17 cellular contexts compared by ENCODE assay signal in genomic region chr2:227508001-227508400, GRCh38. TPM values are rescaled to one million over a fixed set of nuclear protein-coding genes. Genes with fewer than 3 reads are reported as not detected.
DNase-seq lines count a peak whose midpoint lies in the region; ATAC-seq and TF ChIP-seq lines count a peak whose summit lies in the region.
"Had no signal": no experiment of that assay in that cellular context is flagged by ENCODE, and none has a peak within 500 bp of the region (broad histone marks: within the 10 kb centered on the region; RNA-seq: fewer than 3 reads in every experiment).

No MANE protein-coding gene starts in this region.

- no peaks in the 10 kb centered on the region for H3K27me3 ChIP-seq in PC-9 (ENCODE audit: insufficient read depth, low read depth)
- no peaks in the 10 kb centered on the region for H3K27me3 ChIP-seq in left lung
- no peaks in the 10 kb centered on the region for H3K27me3 ChIP-seq in lower lobe of right lung (ENCODE audit: low read depth)
- H3K27me3 ChIP-seq: colonic mucosa, ovary had no signal

- peak overlapping the region; percentile 70; the same call in 1 of the 2 replicates for H3K27ac ChIP-seq in PC-9
- H3K27ac ChIP-seq in left lung = no peak overlapping the region
- H3K27ac ChIP-seq in lower lobe of right lung = no peak overlapping the region
- H3K27ac ChIP-seq: colonic mucosa, ovary had no signal

- peaks cover 94% of the 10 kb centered on the region for H3K4me1 ChIP-seq in PC-9 (replicated peaks; ENCODE audit: insufficient read depth)
- H3K4me1 ChIP-seq in left lung = peaks cover 18 to 89% of the 10 kb centered on the region in 2 donors
- peaks cover 98% of the 10 kb centered on the region for H3K4me1 ChIP-seq in lower lobe of right lung

- no peak overlapping the region for H3K4me2 ChIP-seq in PC-9

- CTCF ChIA-PET in PC-9 (lab: Charles Lee) = no interaction called here

- H3K9me3 ChIP-seq in PC-9 (ENCODE audit: insufficient read depth, low read depth) = peaks cover 3% of the 10 kb centered on the region; the same call in 1 of the 2 replicates
- H3K9me3 ChIP-seq in left lung = no peaks in the 10 kb centered on the region
- no peaks in the 10 kb centered on the region for H3K9me3 ChIP-seq in lower lobe of right lung
- H3K9me3 ChIP-seq: colonic mucosa, ovary had no signal

- peaks cover 98% of the 10 kb centered on the region for H3K79me2 ChIP-seq in PC-9 (ENCODE audit: low read depth)

- peaks cover 30% of the 10 kb centered on the region; the same call in 1 of the 2 replicates for H3K36me3 ChIP-seq in PC-9 (ENCODE audit: low read depth)
- H3K36me3 ChIP-seq in left lung = no peaks in the 10 kb centered on the region
- H3K36me3 ChIP-seq in lower lobe of right lung = no peaks in the 10 kb centered on the region
- H3K36me3 ChIP-seq: colonic mucosa, ovary had no signal

- no peak for TF ChIP-seq CTCF in PC-9 (conservative IDR thresholded peaks at IDR 0.05)
- no peak for TF ChIP-seq CTCF in left lung (IDR thresholded peaks at IDR 0.05)
- TF ChIP-seq CTCF in lower lobe of right lung (IDR thresholded peaks at IDR 0.05) = no peak

- no peaks in the 10 kb centered on the region for H3K9me2 ChIP-seq in PC-9 (ENCODE audit: insufficient read depth)

- ATAC-seq in GM18870 (IDR thresholded peaks at IDR 0.05; ENCODE audit: unreplicated experiment) (peak; percentile 39), left lung (no peak), lower lobe of right lung (no peak)
- ATAC-seq: left colon had no signal

- peaks cover 35% of the 10 kb centered on the region for H4K20me1 ChIP-seq in PC-9 (ENCODE audit: insufficient read depth)

- POLR2A ChIA-PET in PC-9 (lab: Charles Lee; ENCODE audit: unreplicated experiment) = no interaction called here

- intact Hi-C loops in PC-9 (cut with micrococcal nuclease; ENCODE audit: unreplicated experiment) = no loop called here
- intact Hi-C loops in left lung (cut with DNase I) = no loop called here
- intact Hi-C loops in lower lobe of right lung (cut with DNase I) = no loop called here

- H3K4me3 ChIP-seq in PC-9 = no peak overlapping the region
- H3K4me3 ChIP-seq in left lung = no peak overlapping the region
- no peak overlapping the region for H3K4me3 ChIP-seq in lower lobe of right lung
- H3K4me3 ChIP-seq: colonic mucosa, ovary had no signal

- H2AFZ ChIP-seq in PC-9 = no peak overlapping the region

- DNase-seq in Ammon's horn (ENCODE audit: low spot score) = peak; percentile 23
- no peak for DNase-seq in PC-9
- peak; percentile 27 for DNase-seq in medulla oblongata (ENCODE audit: extremely low spot score)
- DNase-seq in 8988T = no peak
- no peak for DNase-seq in left lung
- no peak for DNase-seq in lower lobe of right lung
- DNase-seq in T1000 (lab: John Stamatoyannopoulos, UW) = no peak
- DNase-seq: activated CD4-positive, alpha-beta T cell treated with anti-CD3 and anti-CD28 coated beads, Interleukin-2, amount 50 U/mL, for 1 hour; activated CD8-positive, alpha-beta memory T cell treated with anti-CD3 and anti-CD28 coated beads, Interleukin-2, amount 50 U/mL, for 48 hours; activated naive CD4-positive, alpha-beta T cell treated with anti-CD3 and anti-CD28 coated beads, Interleukin-2, amount 50 U/mL, for 16 hours; colonic mucosa; COR-L47; left colon; NCI-H187 treated with DMSO at 0.1 percent for 48 hours; ovary; stimulated activated CD4-positive, alpha-beta T cell treated with anti-CD3 and anti-CD28 coated beads, Interleukin-2, amount 100 ng/mL, for 48 hours had no signal

- H3F3A ChIP-seq in PC-9 (ENCODE audit: insufficient read depth, low read depth) = peaks cover 75% of the 10 kb centered on the region

- no TSS peak for BruUV-seq in PC-9 (replicated peaks; lab: Mats Ljungman, UMichigan)

RNA-seq across cellular contexts. Expression of gene AGFG1, which starts 36.0 kb away (rescaled TPM):
- total RNA-seq in PC-9 (2021) = 82.8 and 119 TPM in 2 replicates
- total RNA-seq in left lung = 100 to 1,000 TPM in 1 of 2 donors, 10 to 100 TPM in 1; 69.8 to 118 TPM
- 100 TPM for total RNA-seq in lower lobe of right lung

Comparison
In these comparisons a context has a peak if more than half of its experiments do, and no peak if none do; other contexts are left out.
1. DNase-seq: peak in Ammon's horn (single experiment) and medulla oblongata (single experiment); none in PC-9 (0 of 2), 8988T (single experiment), left lung (0 of 2), lower lobe of right lung (single experiment) and T1000 (single experiment).